27 cellular contexts compared by ENCODE assay signal in genomic region chr12:70418101-70418500, GRCh38. TPM values are rescaled to one million over a fixed set of nuclear protein-coding genes. Genes with fewer than 3 reads are reported as not detected.
DNase-seq lines count a peak whose midpoint lies in the region; ATAC-seq and TF ChIP-seq lines count a peak whose summit lies in the region.
"Had no signal": no experiment of that assay in that cellular context is flagged by ENCODE, and none has a peak within 500 bp of the region (broad histone marks: within the 10 kb centered on the region; RNA-seq: fewer than 3 reads in every experiment).

No MANE protein-coding gene starts in this region.

- TF ChIP-seq POLR2A in body of pancreas (IDR thresholded peaks at IDR 0.05), result no peak

- peaks cover 5% of the 10 kb centered on the region for H3K4me1 Mint-ChIP-seq in activated naive CD4-positive, alpha-beta T cell treated with anti-CD3 and anti-CD28 coated beads for 36 hours (ENCODE audit: low read depth)
- no peaks in the 10 kb centered on the region for H3K4me1 Mint-ChIP-seq in stimulated activated effector memory CD8-positive, alpha-beta T cell treated with anti-CD3 and anti-CD28 coated beads, Interleukin-12 subunit alpha, Interleukin-12 subunit beta, amount 100 ng/mL, for 72 hours
- H3K4me1 Mint-ChIP-seq: GM23338 had no signal

- H3K9me3 ChIP-seq in body of pancreas, result no peaks in the 10 kb centered on the region
- H3K9me3 ChIP-seq: pancreas, right lobe of liver, tibial nerve had no signal

- DNase-seq in activated naive CD4-positive, alpha-beta T cell treated with anti-CD3 and anti-CD28 coated beads for 36 hours, result peak; percentile 5
- DNase-seq in activated naive CD4-positive, alpha-beta T cell (lab: John Stamatoyannopoulos, UW), result no peak
- DNase-seq in NCI-H226, result peak; percentile 40
- peak; percentile 3 for DNase-seq in fibroblast of mammary gland (ENCODE audit: low read depth)
- DNase-seq in stimulated activated effector memory CD8-positive, alpha-beta T cell treated with anti-CD3 and anti-CD28 coated beads, Interleukin-12 subunit alpha, Interleukin-12 subunit beta, amount 100 ng/mL, for 72 hours (ENCODE audit: low spot score in 2 of 2), result no peak
- DNase-seq in AG08396 (ENCODE audit: low spot score), result no peak
- no peak for DNase-seq in GM13977 (ENCODE audit: low spot score)
- no peak for DNase-seq in body of pancreas
- DNase-seq: ACHN; activated naive CD4-positive, alpha-beta T cell treated with Interleukin-2 at 50 U/mL for 16 hours; aorta; CD4-positive, alpha-beta memory T cell; cerebellar nuclear complex; DMS153; effector CD8-positive, alpha-beta T cell; NCI-H1694 treated with DMSO at 0.1 percent for 48 hours; NCI-H2227 treated with DMSO at 0.1 percent for 48 hours; pancreas; right lobe of liver; stimulated activated naive B cell treated with anti-CD40 and anti-IgM and Interleukin-4, amounts not matched to agents 10 μg/mL and 1 μg/mL and 100 μg/mL, for 72 hours had no signal

- H3K36me3 Mint-ChIP-seq in activated naive CD4-positive, alpha-beta T cell treated with anti-CD3 and anti-CD28 coated beads for 36 hours (ENCODE audit: low read depth), result no peaks in the 10 kb centered on the region
- no peaks in the 10 kb centered on the region for H3K36me3 Mint-ChIP-seq in stimulated activated effector memory CD8-positive, alpha-beta T cell treated with anti-CD3 and anti-CD28 coated beads, Interleukin-12 subunit alpha, Interleukin-12 subunit beta, amount 100 ng/mL, for 72 hours
- H3K36me3 Mint-ChIP-seq: natural killer cell treated with Interleukin-12 subunit alpha and Interleukin-12 subunit beta and Interleukin-15 and Interleukin-18, amount 100 ng/mL, for 72 hours; stimulated activated naive B cell treated with anti-CD40 and anti-IgM and Interleukin-4, amounts not matched to agents 10 μg/mL and 1 μg/mL and 100 μg/mL, for 72 hours had no signal

- no peak overlapping the region for H3K27ac Mint-ChIP-seq in activated naive CD4-positive, alpha-beta T cell treated with anti-CD3 and anti-CD28 coated beads for 36 hours
- H3K27ac Mint-ChIP-seq in stimulated activated effector memory CD8-positive, alpha-beta T cell treated with anti-CD3 and anti-CD28 coated beads, Interleukin-12 subunit alpha, Interleukin-12 subunit beta, amount 100 ng/mL, for 72 hours, result no peak overlapping the region
- H3K27ac Mint-ChIP-seq: CD4-positive, alpha-beta memory T cell; GM23338; mesothelial cell of epicardium; natural killer cell treated with Interleukin-12 subunit alpha and Interleukin-12 subunit beta and Interleukin-15 and Interleukin-18, amount 100 ng/mL, for 72 hours; stimulated activated naive B cell treated with anti-CD40 and anti-IgM and Interleukin-4, amounts not matched to agents 10 μg/mL and 1 μg/mL and 100 μg/mL, for 72 hours had no signal

- TF ChIP-seq CTCF in fibroblast of mammary gland (conservative IDR thresholded peaks at IDR 0.05; ENCODE audit: control insufficient read depth, insufficient read depth, low read depth, low read length) (no peak), GM13977 (IDR thresholded peaks at IDR 0.05; ENCODE audit: extremely low read depth, insufficient read depth, missing control alignments) (no peak), body of pancreas (IDR thresholded peaks at IDR 0.05) (no peak)

- WGBS in body of pancreas, 2 donors, result 68 to 72% methylated on average over 3 of the region's 3 CpGs

- H3K9me3 Mint-ChIP-seq in activated naive CD4-positive, alpha-beta T cell treated with anti-CD3 and anti-CD28 coated beads for 36 hours, result no peaks in the 10 kb centered on the region
- no peaks in the 10 kb centered on the region for H3K9me3 Mint-ChIP-seq in stimulated activated effector memory CD8-positive, alpha-beta T cell treated with anti-CD3 and anti-CD28 coated beads, Interleukin-12 subunit alpha, Interleukin-12 subunit beta, amount 100 ng/mL, for 72 hours
- H3K9me3 Mint-ChIP-seq: CD4-positive, alpha-beta memory T cell; natural killer cell treated with Interleukin-12 subunit alpha and Interleukin-12 subunit beta and Interleukin-15 and Interleukin-18, amount 100 ng/mL, for 72 hours; stimulated activated naive B cell treated with anti-CD40 and anti-IgM and Interleukin-4, amounts not matched to agents 10 μg/mL and 1 μg/mL and 100 μg/mL, for 72 hours had no signal

- H3K27ac ChIP-seq in body of pancreas, result no peak overlapping the region
- H3K27ac ChIP-seq: pancreas, right lobe of liver had no signal

- H3K36me3 ChIP-seq in body of pancreas (replicated peaks in 1 of 2; ENCODE audit: insufficient read depth in 1 of 2, low read depth in 2 of 2), result no peaks in the 10 kb centered on the region
- H3K36me3 ChIP-seq: pancreas, right lobe of liver had no signal

- CTCF ChIA-PET in activated naive CD4-positive, alpha-beta T cell treated with anti-CD3 and anti-CD28 coated beads for 36 hours (lab: Charles Lee), result no interaction called here

- ATAC-seq in stimulated activated effector memory CD8-positive, alpha-beta T cell treated with anti-CD3 and anti-CD28 coated beads, Interleukin-12 subunit alpha, Interleukin-12 subunit beta, amount 100 ng/mL, for 72 hours, result peak; percentile 46
- no peak for ATAC-seq in body of pancreas
- ATAC-seq: activated CD4-positive, CD25-positive, alpha-beta regulatory T cell treated with anti-CD3 and anti-CD28 coated beads, Interleukin-2, amount 50 U/mL, for 24 hours; esophagus mucosa; GM23338; natural killer cell treated with Interleukin-12 subunit alpha and Interleukin-12 subunit beta and Interleukin-15 and Interleukin-18, amount 100 ng/mL, for 72 hours; Panc1; pancreas; right lobe of liver; stimulated activated naive B cell treated with anti-CD40 and anti-IgM and Interleukin-4, amounts not matched to agents 10 μg/mL and 1 μg/mL and 100 μg/mL, for 72 hours had no signal

- intact Hi-C loops in activated naive CD4-positive, alpha-beta T cell treated with anti-CD3 and anti-CD28 coated beads for 36 hours (cut with micrococcal nuclease), result no loop called here
- intact Hi-C loops in body of pancreas (cut with DNase I), result no loop called here

- H3K27me3 ChIP-seq in body of pancreas, result no peaks in the 10 kb centered on the region
- H3K27me3 ChIP-seq: pancreas, right lobe of liver, tibial nerve had no signal

- H3K4me3 ChIP-seq in fibroblast of mammary gland (ENCODE audit: control insufficient read depth, low read depth, low read length), result no peak overlapping the region
- no peak overlapping the region for H3K4me3 ChIP-seq in body of pancreas
- H3K4me3 ChIP-seq: GM23338, pancreas, right lobe of liver, tibial nerve had no signal

- no peaks in the 10 kb centered on the region for H3K27me3 Mint-ChIP-seq in activated naive CD4-positive, alpha-beta T cell treated with anti-CD3 and anti-CD28 coated beads for 36 hours (ENCODE audit: low read depth)
- H3K27me3 Mint-ChIP-seq: stimulated activated naive B cell treated with anti-CD40 and anti-IgM and Interleukin-4, amounts not matched to agents 10 μg/mL and 1 μg/mL and 100 μg/mL, for 72 hours had no signal

- no peak overlapping the region for H3K4me3 Mint-ChIP-seq in activated naive CD4-positive, alpha-beta T cell treated with anti-CD3 and anti-CD28 coated beads for 36 hours
- no peak overlapping the region for H3K4me3 Mint-ChIP-seq in stimulated activated effector memory CD8-positive, alpha-beta T cell treated with anti-CD3 and anti-CD28 coated beads, Interleukin-12 subunit alpha, Interleukin-12 subunit beta, amount 100 ng/mL, for 72 hours
- H3K4me3 Mint-ChIP-seq: CD4-positive, alpha-beta memory T cell; GM23338; mesothelial cell of epicardium; natural killer cell treated with Interleukin-12 subunit alpha and Interleukin-12 subunit beta and Interleukin-15 and Interleukin-18, amount 100 ng/mL, for 72 hours; stimulated activated naive B cell treated with anti-CD40 and anti-IgM and Interleukin-4, amounts not matched to agents 10 μg/mL and 1 μg/mL and 100 μg/mL, for 72 hours had no signal

- H3K4me1 ChIP-seq in body of pancreas, result no peaks in the 10 kb centered on the region
- H3K4me1 ChIP-seq: pancreas, right lobe of liver, tibial nerve had no signal

- in situ Hi-C loops in GM13977 (cut with MboI; ENCODE audit: low pct_unique_long_range_greater_than_20kb, low sequenced_read_pairs, unreplicated experiment), result no loop called here

RNA-seq across cellular contexts. Expression of gene KCNMB4, which starts 52.0 kb away (rescaled TPM):
- total RNA-seq in activated naive CD4-positive, alpha-beta T cell treated with anti-CD3 and anti-CD28 coated beads for 36 hours, result under 1 TPM; 0.54 to 0.60 TPM
- total RNA-seq in body of pancreas, result 1 to 10 TPM in 1 of 2 donors, under 1 TPM in 1; 0.33 to 1.6 TPM

Comparison
In these comparisons a context has a peak if more than half of its experiments do, and no peak if none do; other contexts are left out.
1. DNase-seq: peak in activated naive CD4-positive, alpha-beta T cell treated with anti-CD3 and anti-CD28 coated beads for 36 hours (single experiment), NCI-H226 (single experiment) and fibroblast of mammary gland (single experiment); none in activated naive CD4-positive, alpha-beta T cell (0 of 4), stimulated activated effector memory CD8-positive, alpha-beta T cell treated with anti-CD3 and anti-CD28 coated beads, Interleukin-12 subunit alpha, Interleukin-12 subunit beta, amount 100 ng/mL, for 72 hours (0 of 2), AG08396 (single experiment), GM13977 (single experiment) and body of pancreas (0 of 4).